Comparison of ENCODE assay signal across 8 cellular contexts in genomic region chr11:31509017-31509411, GRCh38. TPM values are rescaled to one million over a fixed set of nuclear protein-coding genes. Genes with fewer than 3 reads are reported as not detected.
A peak's percentile ranks its signal among the peaks of the same experiment; 100 is the strongest.
DNase-seq lines count a peak whose midpoint lies in the region; ATAC-seq lines count a peak whose summit lies in the region.

No MANE protein-coding gene starts in this region.

- ATAC-seq in GM18909 (IDR thresholded peaks at IDR 0.05; ENCODE audit: poor library complexity, unreplicated experiment), result peak; percentile 4
- peak; percentile 1 for ATAC-seq in HG03378 (IDR thresholded peaks at IDR 0.05; ENCODE audit: unreplicated experiment)
- no peak for ATAC-seq in GM18873 (IDR thresholded peaks at IDR 0.05; ENCODE audit: low FRiP score, unreplicated experiment)

- H3K27me3 Mint-ChIP-seq in activated T-helper 2 cell treated with anti-CD3 and anti-CD28 coated beads, Interferon-gamma antibody, Interleukin-2, Interleukin-4, amounts not matched to agents 10 μg/mL and 5 μg/mL and 100 μg/mL, durations not matched to agents 14 hours and 24 hours and 36 hours (ENCODE audit: low read depth), result no peaks in the 10 kb centered on the region

- H3K4me3 Mint-ChIP-seq in activated T-helper 2 cell treated with anti-CD3 and anti-CD28 coated beads, Interferon-gamma antibody, Interleukin-2, Interleukin-4, amounts not matched to agents 10 μg/mL and 5 μg/mL and 100 μg/mL, durations not matched to agents 14 hours and 24 hours and 36 hours (ENCODE audit: low read depth), result peak overlapping the region; percentile 91

- peaks cover 4 to 31% (median 14%) of the 10 kb centered on the region in 11 experiments; a peak in 19 of 22 replicates for H3K36me3 ChIP-seq in BLaER1 treated with 17β-estradiol and CSF1 and Interleukin-3, amounts not matched to agents 10 nM and 100 nM
- H3K36me3 ChIP-seq in iPS-20b (ENCODE audit: insufficient read depth, low read depth, low read length) (peaks cover 8% of the 10 kb centered on the region), stomach smooth muscle (ENCODE audit: control insufficient read depth in 2 of 2, insufficient read depth in 2 of 2, low read length in 2 of 2) (peaks cover 0 to 4% of the 10 kb centered on the region in 2 donors)

- H3K27ac ChIP-seq in BLaER1 treated with 17β-estradiol and CSF1 and Interleukin-3, amounts not matched to agents 10 nM and 100 nM, result peak overlapping the region in 10 of 11 experiments; percentile 59 to 89 (median 80); a peak in 20 of 22 replicates
- H3K27ac ChIP-seq in iPS-20b (ENCODE audit: low read length), result no peak overlapping the region
- H3K27ac ChIP-seq in stomach smooth muscle (ENCODE audit: low read length), result peak overlapping the region; percentile 13

- H3K9me3 ChIP-seq in BLaER1 treated with 17β-estradiol and CSF1 and Interleukin-3, amounts not matched to agents 10 nM and 100 nM (replicated peaks in 1 of 11), result no peaks in the 10 kb centered on the region
- H3K9me3 ChIP-seq in iPS-20b (ENCODE audit: insufficient read depth, low read depth, low read length), result no peaks in the 10 kb centered on the region
- no peaks in the 10 kb centered on the region for H3K9me3 ChIP-seq in stomach smooth muscle (ENCODE audit: control insufficient read depth in 2 of 2, low read length in 2 of 2)

- H3K9ac ChIP-seq in BLaER1 treated with 17β-estradiol and CSF1 and Interleukin-3, amounts not matched to agents 10 nM and 100 nM, result peak overlapping the region; percentile 83 to 88 (median 86)
- H3K9ac ChIP-seq in iPS-20b (ENCODE audit: low read depth, low read length) (peak overlapping the region; percentile 90), stomach smooth muscle (ENCODE audit: low read length in 2 of 2) (peak overlapping the region; percentile 90 to 91)

- intact Hi-C loops in activated T-helper 2 cell treated with anti-CD3 and anti-CD28 coated beads, Interferon-gamma antibody, Interleukin-2, Interleukin-4, amounts not matched to agents 10 μg/mL and 5 μg/mL and 100 μg/mL, durations not matched to agents 14 hours and 24 hours and 36 hours (cut with micrococcal nuclease), result loop anchor here (2.0 to 10.0 kb wide), 2 partner anchors 140 to 1076 kb away; partner anchors contain the start of genes DCDC1, DNAJC24 and EIF3M

- peaks cover 0 to 7% (median 0%) of the 10 kb centered on the region in 11 experiments; a peak in 3 of 22 replicates for H4K20me1 ChIP-seq in BLaER1 treated with 17β-estradiol and CSF1 and Interleukin-3, amounts not matched to agents 10 nM and 100 nM

- no peak for DNase-seq in activated T-helper 2 cell treated with anti-CD3 and anti-CD28 coated beads, Interferon-gamma antibody, Interleukin-2, Interleukin-4, amounts not matched to agents 10 μg/mL and 5 μg/mL and 100 μg/mL, durations not matched to agents 14 hours and 24 hours and 36 hours (ENCODE audit: low spot score)
- DNase-seq in KBM-7, result no peak

- peaks cover 6% of the 10 kb centered on the region for H3K36me3 Mint-ChIP-seq in activated T-helper 2 cell treated with anti-CD3 and anti-CD28 coated beads, Interferon-gamma antibody, Interleukin-2, Interleukin-4, amounts not matched to agents 10 μg/mL and 5 μg/mL and 100 μg/mL, durations not matched to agents 14 hours and 24 hours and 36 hours (ENCODE audit: low read depth)

- peak overlapping the region; percentile 82 to 98 (median 86) for H3K4me3 ChIP-seq in BLaER1 treated with 17β-estradiol and CSF1 and Interleukin-3, amounts not matched to agents 10 nM and 100 nM
- H3K4me3 ChIP-seq in iPS-20b (ENCODE audit: low read length) (peak overlapping the region; percentile 93), stomach smooth muscle (ENCODE audit: low read length in 2 of 2) (peak overlapping the region; percentile 97)

- no peaks in the 10 kb centered on the region for H3K9me3 Mint-ChIP-seq in activated T-helper 2 cell treated with anti-CD3 and anti-CD28 coated beads, Interferon-gamma antibody, Interleukin-2, Interleukin-4, amounts not matched to agents 10 μg/mL and 5 μg/mL and 100 μg/mL, durations not matched to agents 14 hours and 24 hours and 36 hours

- peak overlapping the region; percentile 52 to 94 (median 74) for H3K4me2 ChIP-seq in BLaER1 treated with 17β-estradiol and CSF1 and Interleukin-3, amounts not matched to agents 10 nM and 100 nM

- peaks cover 24% of the 10 kb centered on the region for H3K4me1 Mint-ChIP-seq in activated T-helper 2 cell treated with anti-CD3 and anti-CD28 coated beads, Interferon-gamma antibody, Interleukin-2, Interleukin-4, amounts not matched to agents 10 μg/mL and 5 μg/mL and 100 μg/mL, durations not matched to agents 14 hours and 24 hours and 36 hours (ENCODE audit: low read depth)

- H3K27ac Mint-ChIP-seq in activated T-helper 2 cell treated with anti-CD3 and anti-CD28 coated beads, Interferon-gamma antibody, Interleukin-2, Interleukin-4, amounts not matched to agents 10 μg/mL and 5 μg/mL and 100 μg/mL, durations not matched to agents 14 hours and 24 hours and 36 hours, result peak overlapping the region; percentile 84

- H3K4me1 ChIP-seq in BLaER1 treated with 17β-estradiol and CSF1 and Interleukin-3, amounts not matched to agents 10 nM and 100 nM, result peaks cover 9 to 30% (median 25%) of the 10 kb centered on the region in 10 experiments; a peak in 19 of 20 replicates
- H3K4me1 ChIP-seq in iPS-20b (ENCODE audit: insufficient read depth, low read length) (peaks cover 15% of the 10 kb centered on the region; the same call in 1 of the 2 replicates), stomach smooth muscle (ENCODE audit: control insufficient read depth, insufficient read depth, low read length) (no peaks in the 10 kb centered on the region)

- in situ Hi-C loops in KBM-7 (cut with MboI; ENCODE audit: low pct_unique_long_range_greater_than_20kb, low sequenced_read_pairs), result no loop called here

- H3K27me3 ChIP-seq in BLaER1 treated with 17β-estradiol and CSF1 and Interleukin-3, amounts not matched to agents 10 nM and 100 nM, result no peaks in the 10 kb centered on the region
- H3K27me3 ChIP-seq in iPS-20b (ENCODE audit: insufficient read depth, low read length), result no peaks in the 10 kb centered on the region
- no peaks in the 10 kb centered on the region for H3K27me3 ChIP-seq in stomach smooth muscle (ENCODE audit: control insufficient read depth in 1 of 2, insufficient read depth in 2 of 2, low read length in 2 of 2)

RNA-seq across cellular contexts. Expression of gene IMMP1L, which starts 0.4 kb away (rescaled TPM):
- total RNA-seq in activated T-helper 2 cell treated with anti-CD3 and anti-CD28 coated beads, Interferon-gamma antibody, Interleukin-2, Interleukin-4, amounts not matched to agents 10 μg/mL and 5 μg/mL and 100 μg/mL, durations not matched to agents 14 hours and 24 hours and 36 hours, result 20.8 and 25.5 TPM in 2 replicates

RNA-seq across cellular contexts. Expression of gene ELP4, which starts 0.6 kb away (rescaled TPM):
- total RNA-seq in activated T-helper 2 cell treated with anti-CD3 and anti-CD28 coated beads, Interferon-gamma antibody, Interleukin-2, Interleukin-4, amounts not matched to agents 10 μg/mL and 5 μg/mL and 100 μg/mL, durations not matched to agents 14 hours and 24 hours and 36 hours, result 18.6 and 19.1 TPM in 2 replicates
